Comparison of ENCODE assay signal across 9 cellular contexts in the genomic region with DNA sequence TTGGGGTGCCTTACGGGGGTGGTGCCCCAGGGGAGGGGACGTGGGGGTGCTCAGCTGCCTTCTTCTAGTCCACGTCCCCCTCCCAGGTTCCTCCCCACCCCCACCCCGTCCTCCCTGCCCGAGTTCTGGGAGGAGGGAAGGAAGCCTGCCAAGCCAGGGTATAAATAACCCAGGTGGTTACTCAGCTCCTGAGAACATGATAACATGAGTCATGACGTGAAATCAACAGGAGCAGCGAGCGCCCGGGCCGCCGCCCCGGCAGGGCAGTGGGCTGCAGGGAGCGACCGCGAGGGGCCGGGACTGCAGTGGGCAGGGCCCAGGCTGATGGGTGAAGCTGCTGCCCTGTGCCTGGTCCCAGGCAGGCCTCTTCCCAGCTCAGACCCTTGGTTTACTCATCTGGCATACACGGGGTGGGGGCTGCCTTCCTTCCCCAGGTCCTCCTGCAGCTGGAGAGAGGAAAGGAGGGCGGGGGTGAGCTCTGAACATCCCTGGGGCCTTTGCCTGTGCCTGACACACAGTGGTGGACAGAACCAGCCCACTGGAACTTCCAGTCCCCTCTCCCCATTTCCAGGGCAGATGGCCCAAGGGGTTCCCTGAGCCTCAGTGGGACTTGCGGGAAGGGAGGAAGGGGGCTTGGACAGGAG. TPM values are rescaled to one million over a fixed set of nuclear protein-coding genes. Genes with fewer than 3 reads are reported as not detected.
DNase-seq lines count a peak whose midpoint lies in the region; ATAC-seq lines count a peak whose summit lies in the region.
"Had no signal": no experiment of that assay in that cellular context is flagged by ENCODE, and none has a peak within 500 bp of the region (broad histone marks: within the 10 kb centered on the region; RNA-seq: fewer than 3 reads in every experiment).

No MANE protein-coding gene starts in this region.

- H3K27ac ChIP-seq in skin epidermis: peak overlapping the region in 11 of 21 experiments; percentile 2 to 78 (median 29)
- H3K27ac ChIP-seq: SK-N-MC had no signal

- H3K9me3 ChIP-seq in MG63: no peaks in the 10 kb centered on the region

- H3K4me3 ChIP-seq in MG63 (no peak overlapping the region), skin epidermis (no peak overlapping the region)
- H3K4me3 ChIP-seq: SK-N-MC had no signal

- H3K27ac Mint-ChIP-seq in activated naive CD4-positive, alpha-beta T cell treated with anti-CD3 and anti-CD28 coated beads, Interleukin-2, amount 10 ng/mL, durations not matched to agents 7 days and 5 days: no peak overlapping the region

- CTCF ChIA-PET in activated naive CD4-positive, alpha-beta T cell treated with anti-CD3 and anti-CD28 coated beads, Interleukin-2, amount 10 ng/mL, durations not matched to agents 7 days and 5 days (lab: Charles Lee): interaction anchor here (0.8 to 1.0 kb wide), 2 partner anchors 63 to 383 kb away, joined by 3 read pairs; no protein-coding TSS in a partner anchor

- H3K27me3 ChIP-seq in MG63: no peaks in the 10 kb centered on the region

- intact Hi-C loops in cardiac septum (cut with DNase I): loop anchor here (1.0 kb wide), 1 partner anchor 17 kb away; no protein-coding TSS in a partner anchor

- no peaks in the 10 kb centered on the region for H3K9me3 Mint-ChIP-seq in activated naive CD4-positive, alpha-beta T cell treated with anti-CD3 and anti-CD28 coated beads, Interleukin-2, amount 10 ng/mL, durations not matched to agents 7 days and 5 days

- H3K4me3 Mint-ChIP-seq in activated naive CD4-positive, alpha-beta T cell treated with anti-CD3 and anti-CD28 coated beads, Interleukin-2, amount 10 ng/mL, durations not matched to agents 7 days and 5 days: no peak overlapping the region

- no peaks in the 10 kb centered on the region for H3K36me3 Mint-ChIP-seq in activated naive CD4-positive, alpha-beta T cell treated with anti-CD3 and anti-CD28 coated beads, Interleukin-2, amount 10 ng/mL, durations not matched to agents 7 days and 5 days

- H3K36me3 ChIP-seq in MG63: no peaks in the 10 kb centered on the region

- DNase-seq in EL (peak; percentile 80), MG63 (peak; percentile 79), cardiac septum (ENCODE audit: low spot score) (peak; percentile 89), NCI-H526 treated with DMSO at 0.1 percent for 48 hours (lab: John Stamatoyannopoulos, UW) (no peak), NCI-H82 (lab: John Stamatoyannopoulos, UW) (no peak)
- peak; percentile 51 for DNase-seq in activated naive CD4-positive, alpha-beta T cell treated with anti-CD3 and anti-CD28 coated beads, Interleukin-2, amount 10 ng/mL, durations not matched to agents 7 days and 5 days

- peaks cover 31% of the 10 kb centered on the region for H3K4me1 Mint-ChIP-seq in activated naive CD4-positive, alpha-beta T cell treated with anti-CD3 and anti-CD28 coated beads, Interleukin-2, amount 10 ng/mL, durations not matched to agents 7 days and 5 days

- peaks cover 88% of the 10 kb centered on the region for H3K27me3 Mint-ChIP-seq in activated naive CD4-positive, alpha-beta T cell treated with anti-CD3 and anti-CD28 coated beads, Interleukin-2, amount 10 ng/mL, durations not matched to agents 7 days and 5 days

- ATAC-seq in GM19395 (IDR thresholded peaks at IDR 0.05; ENCODE audit: unreplicated experiment): no peak

RNA-seq across cellular contexts. Expression of gene PDGFB, which starts 8.8 kb away (rescaled TPM):
- total RNA-seq in MG63 (2014; rRNA removed; shearing (Covaris generic); ENCODE audit: low replicate concordance): 0.13 and 0.57 TPM in 2 replicates
- total RNA-seq in cardiac septum: 21.2 TPM

Comparison
In these comparisons a context has a peak if more than half of its experiments do, and no peak if none do; other contexts are left out.
1. DNase-seq: peak in EL (single experiment), MG63 (single experiment), activated naive CD4-positive, alpha-beta T cell treated with anti-CD3 and anti-CD28 coated beads, Interleukin-2, amount 10 ng/mL, durations not matched to agents 7 days and 5 days (single experiment) and cardiac septum (single experiment); none in NCI-H526 treated with DMSO at 0.1 percent for 48 hours (single experiment) and NCI-H82 (single experiment).
2. RNA of gene PDGFB, which starts 8.8 kb away (total RNA-seq): 21.2 TPM in cardiac septum (single experiment); 0.13 to 0.57 TPM in MG63; every median in the first group is over 10 times any median in the second.